9 cellular contexts compared by ENCODE assay signal in the genomic region with DNA sequence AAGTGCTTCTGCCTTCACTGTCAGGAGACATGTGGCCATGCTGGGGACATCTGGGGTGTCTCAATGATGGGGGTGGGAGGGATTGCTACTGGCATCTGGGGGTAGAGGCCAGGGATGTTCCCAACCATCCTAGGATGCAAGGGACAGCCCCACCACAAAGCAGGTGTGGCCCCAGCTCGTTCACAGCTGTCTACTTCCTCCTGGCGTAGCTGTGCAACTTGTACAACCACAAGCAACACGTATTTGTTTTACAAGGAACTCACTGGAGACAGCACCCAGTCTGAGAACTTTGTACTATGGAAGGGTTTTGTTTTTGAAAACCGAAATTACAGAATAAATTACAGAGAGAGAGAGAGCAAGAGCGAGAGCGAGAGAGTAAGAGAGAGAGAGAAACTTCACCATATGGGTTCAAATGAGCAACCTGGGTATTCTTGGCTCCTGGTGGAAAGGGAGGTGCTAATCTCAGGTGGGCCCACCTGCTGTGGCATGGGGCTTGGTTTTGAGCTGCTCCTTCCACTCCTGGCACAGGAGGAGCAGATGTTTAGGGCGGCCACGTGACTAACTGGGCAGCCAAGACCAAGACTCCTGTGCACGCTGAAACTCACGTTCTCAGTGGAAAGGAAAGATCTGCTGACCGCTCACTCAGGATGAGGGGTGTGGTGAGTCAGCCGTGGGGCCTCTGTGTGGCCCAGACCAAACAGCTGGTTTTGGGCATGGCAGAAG. TPM values are rescaled to one million over a fixed set of nuclear protein-coding genes. Genes with fewer than 3 reads are reported as not detected.
DNase-seq lines count a peak whose midpoint lies in the region; ATAC-seq and TF ChIP-seq lines count a peak whose summit lies in the region.
"Had no signal": no experiment of that assay in that cellular context is flagged by ENCODE, and none has a peak within 500 bp of the region (broad histone marks: within the 10 kb centered on the region; RNA-seq: fewer than 3 reads in every experiment).

No MANE protein-coding gene starts in this region.

- H3K27ac ChIP-seq in dorsolateral prefrontal cortex, result peak overlapping the region in 36 of 59 donors; percentile 12 to 79 (median 60)
- H3K27ac ChIP-seq: neural progenitor cell had no signal

- TF ChIP-seq CTCF in GM10266 (IDR thresholded peaks at IDR 0.05; ENCODE audit: control insufficient read depth, insufficient read depth, low read depth, missing control alignments) (peak; percentile 13), dorsolateral prefrontal cortex (IDR thresholded peaks at IDR 0.05 in 54 of 56, conservative IDR thresholded peaks at IDR 0.05 in 2 of 56; ENCODE audit: low read depth in 1 of 56, partially characterized antibody in 56 of 56) (no peak)

- intact Hi-C loops in dorsolateral prefrontal cortex (cut with DNase I), result loop anchor here (5.0 kb wide), 1 partner anchor 72 kb away; no protein-coding TSS in a partner anchor

- ATAC-seq in GM19452 (IDR thresholded peaks at IDR 0.05; ENCODE audit: unreplicated experiment) (peak; percentile 28), HG03460 (IDR thresholded peaks at IDR 0.05; ENCODE audit: unreplicated experiment) (peak; percentile 29)

- H3K27me3 ChIP-seq in dorsolateral prefrontal cortex, result no peaks in the 10 kb centered on the region
- H3K27me3 ChIP-seq: neural progenitor cell had no signal

- peak; percentile 53 for DNase-seq in GM10266 (ENCODE audit: extremely low spot score)
- no peak for DNase-seq in dorsolateral prefrontal cortex
- no peak for DNase-seq in AG08396 (ENCODE audit: low spot score)
- DNase-seq in D341Med (ENCODE audit: low spot score), result no peak
- no peak for DNase-seq in NCI-H187 (lab: John Stamatoyannopoulos, UW)
- DNase-seq in DMS153 treated with DMSO at 0.1 percent for 48 hours (lab: John Stamatoyannopoulos, UW; ENCODE audit: unreplicated experiment), result no peak

- no peak overlapping the region for H3K4me3 ChIP-seq in dorsolateral prefrontal cortex
- H3K4me3 ChIP-seq: neural progenitor cell had no signal

RNA-seq across cellular contexts. Expression of a gene that starts 17.5 kb away (rescaled TPM):
- under 1 TPM in 4 of 120 experiments, not detected in 116; 0.22 to 0.76 (median 0.41) TPM for total RNA-seq in dorsolateral prefrontal cortex

RNA-seq across cellular contexts. Expression of a gene that starts 52.9 kb away (rescaled TPM):
- total RNA-seq in dorsolateral prefrontal cortex, result 100 to 1,000 TPM; 402 to 682 (median 476) TPM
